In the genomic region with DNA sequence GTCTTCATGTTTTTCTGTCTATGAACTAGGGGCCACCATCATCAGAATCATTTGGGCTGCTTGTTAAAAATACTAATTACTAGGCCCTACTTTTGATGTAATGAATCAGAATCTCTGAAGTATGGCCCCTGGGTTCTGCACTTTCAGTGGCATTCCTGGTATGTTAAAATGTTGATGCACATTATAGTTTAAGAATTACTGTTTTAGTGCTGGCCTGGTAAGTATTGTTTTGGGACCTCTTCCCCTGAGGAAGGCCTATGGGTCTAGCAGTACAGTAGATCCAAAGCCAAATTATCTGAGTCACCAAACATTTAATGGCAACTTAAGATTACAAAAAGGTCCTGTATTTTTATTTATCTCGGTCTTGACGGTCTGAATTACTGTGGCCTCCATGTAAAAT, we compare ENCODE assay signal across 1 cellular context.
TF ChIP-seq lines count a peak whose summit lies in the region.

No MANE protein-coding gene starts in this region.

TF ChIP-seq in WTC11, 78 proteins besides CTCF, POLR2A, EP300 and RAD21 (continued from another document):
- TF ChIP-seq AFF4 (CRISPR knock-in tag; IDR thresholded peaks at IDR 0.05; ENCODE audit: borderline replicate concordance) (no peak), KAT7 (CRISPR knock-in tag; IDR thresholded peaks at IDR 0.05; ENCODE audit: borderline replicate concordance) (no peak), ZNF219 (CRISPR knock-in tag; IDR thresholded peaks at IDR 0.05; ENCODE audit: borderline replicate concordance) (no peak), NFATC4 (CRISPR knock-in tag; IDR thresholded peaks at IDR 0.05) (no peak), USF1 (CRISPR knock-in tag; IDR thresholded peaks at IDR 0.05) (no peak)
- TF ChIP-seq, protein P1, sequence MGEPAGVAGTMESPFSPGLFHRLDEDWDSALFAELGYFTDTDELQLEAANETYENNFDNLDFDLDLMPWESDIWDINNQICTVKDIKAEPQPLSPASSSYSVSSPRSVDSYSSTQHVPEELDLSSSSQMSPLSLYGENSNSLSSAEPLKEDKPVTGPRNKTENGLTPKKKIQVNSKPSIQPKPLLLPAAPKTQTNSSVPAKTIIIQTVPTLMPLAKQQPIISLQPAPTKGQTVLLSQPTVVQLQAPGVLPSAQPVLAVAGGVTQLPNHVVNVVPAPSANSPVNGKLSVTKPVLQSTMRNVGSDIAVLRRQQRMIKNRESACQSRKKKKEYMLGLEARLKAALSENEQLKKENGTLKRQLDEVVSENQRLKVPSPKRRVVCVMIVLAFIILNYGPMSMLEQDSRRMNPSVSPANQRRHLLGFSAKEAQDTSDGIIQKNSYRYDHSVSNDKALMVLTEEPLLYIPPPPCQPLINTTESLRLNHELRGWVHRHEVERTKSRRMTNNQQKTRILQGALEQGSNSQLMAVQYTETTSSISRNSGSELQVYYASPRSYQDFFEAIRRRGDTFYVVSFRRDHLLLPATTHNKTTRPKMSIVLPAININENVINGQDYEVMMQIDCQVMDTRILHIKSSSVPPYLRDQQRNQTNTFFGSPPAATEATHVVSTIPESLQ (CRISPR knock-in tag; IDR thresholded peaks at IDR 0.05): no peak
- TF ChIP-seq, protein P2, sequence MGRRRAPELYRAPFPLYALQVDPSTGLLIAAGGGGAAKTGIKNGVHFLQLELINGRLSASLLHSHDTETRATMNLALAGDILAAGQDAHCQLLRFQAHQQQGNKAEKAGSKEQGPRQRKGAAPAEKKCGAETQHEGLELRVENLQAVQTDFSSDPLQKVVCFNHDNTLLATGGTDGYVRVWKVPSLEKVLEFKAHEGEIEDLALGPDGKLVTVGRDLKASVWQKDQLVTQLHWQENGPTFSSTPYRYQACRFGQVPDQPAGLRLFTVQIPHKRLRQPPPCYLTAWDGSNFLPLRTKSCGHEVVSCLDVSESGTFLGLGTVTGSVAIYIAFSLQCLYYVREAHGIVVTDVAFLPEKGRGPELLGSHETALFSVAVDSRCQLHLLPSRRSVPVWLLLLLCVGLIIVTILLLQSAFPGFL (CRISPR knock-in tag; IDR thresholded peaks at IDR 0.05; ENCODE audit: borderline replicate concordance): no peak
